8 cellular contexts compared by ENCODE assay signal in the genomic region with DNA sequence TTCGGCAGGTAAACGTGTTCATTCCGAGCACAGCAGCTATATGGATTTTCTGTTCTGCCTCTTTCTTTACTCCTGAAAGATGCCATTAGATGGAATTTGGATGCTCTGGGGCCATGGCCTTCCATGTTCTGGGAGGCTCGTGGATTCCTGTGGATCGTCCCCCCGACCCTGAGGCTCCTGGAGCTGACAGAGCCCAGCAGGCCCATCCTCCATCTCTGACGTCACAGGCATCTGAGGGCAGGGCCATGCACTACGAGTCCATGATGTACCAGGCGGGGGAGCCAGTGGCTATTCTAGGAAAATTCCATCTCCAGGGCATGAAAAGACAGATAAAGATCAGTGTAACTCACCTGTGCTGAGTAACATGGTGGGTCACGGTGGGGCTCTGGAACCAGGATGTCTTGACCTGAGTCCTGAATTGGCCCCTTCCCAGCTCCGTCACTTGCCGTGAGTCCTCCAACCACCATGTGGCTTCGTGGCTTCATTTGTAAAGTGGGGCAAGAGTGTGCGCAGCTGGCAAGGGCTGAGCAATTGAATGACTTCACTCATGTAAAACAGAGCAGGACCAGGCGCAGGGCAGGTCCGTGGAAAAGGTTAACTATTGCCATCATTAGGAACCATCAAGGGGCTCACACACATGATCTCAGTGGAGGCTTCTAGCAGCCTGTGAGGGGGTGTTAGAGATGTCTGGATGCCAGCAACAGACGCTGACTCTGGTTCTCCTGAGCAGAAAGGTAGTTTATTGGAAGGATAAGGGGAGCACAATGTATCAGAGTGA.
A peak's percentile ranks its signal among the peaks of the same experiment; 100 is the strongest.
DNase-seq lines count a peak whose midpoint lies in the region; ATAC-seq, FAIRE-seq and TF ChIP-seq lines count a peak whose summit lies in the region.
"Not testable (repeated sequence)": the region's sequence is repeated elsewhere in the genome, so short reads cannot be mapped to it uniquely, and the experiment has no call there.

No MANE protein-coding gene starts in this region.

- intact Hi-C loops in K562 (cut with micrococcal nuclease); kidney (cut with DNase I); upper lobe of right lung (cut with DNase I): not testable (repeated sequence)

- not testable (repeated sequence) for H2AFZ ChIP-seq in H9 (ENCODE audit: low read length); K562 (ENCODE audit: low read depth, low read length); neural progenitor cell (replicated peaks)

- CTCF ChIA-PET in K562 (lab: Yijun Ruan, JAX; ENCODE audit: low intra/inter-chr PET ratio) = not testable (repeated sequence)

- not testable (repeated sequence) for H2AK5ac ChIP-seq in H9 (ENCODE audit: insufficient read length, low read length)

- not testable (repeated sequence) for H4K8ac ChIP-seq in H9 (replicated peaks; ENCODE audit: insufficient read length, low read depth, low read length)

- not testable (repeated sequence) for H2BK15ac ChIP-seq in H9 (ENCODE audit: low read depth, low read length)

- H3T11ph ChIP-seq in H9 (ENCODE audit: low read length) = not testable (repeated sequence)

- H3K27me3 Mint-ChIP-seq in H9 (ENCODE audit: low read depth) (peaks cover 11% of the 10 kb centered on the region), neural progenitor cell (ENCODE audit: insufficient read depth, low read depth) (peaks cover 14% of the 10 kb centered on the region)

- not testable (repeated sequence) for H3K14ac ChIP-seq in H9 (ENCODE audit: insufficient read depth, low read length)

- H3K56ac ChIP-seq in H9 (ENCODE audit: insufficient read length, low read depth, low read length) = not testable (repeated sequence)

- H3K4me3 Mint-ChIP-seq in H9, neural progenitor cell: not testable (repeated sequence)

- no CpG with 5 or more reads among the region's 17 CpGs for WGBS in H9 (ENCODE audit: extremely low coverage, insufficient read length, low lambda C conversion rate)
- WGBS in K562 (ENCODE audit: insufficient coverage, low coverage, missing lambda C conversion rate) = 24% methylated on average over 12 of the region's 17 CpGs

- H3K79me1 ChIP-seq in H9 (ENCODE audit: insufficient read depth, low read depth, low read length, poor library complexity, severe bottlenecking) = not testable (repeated sequence)

- TF ChIP-seq POLR2A in K562 (conservative IDR thresholded peaks at IDR 0.05) = not testable (repeated sequence)

- POLR2A ChIA-PET in K562 (lab: Yijun Ruan, JAX) = not testable (repeated sequence)

- not testable (repeated sequence) for H3K4me1 Mint-ChIP-seq in H9, neural progenitor cell

- not testable (repeated sequence) for H3F3A ChIP-seq in neural progenitor cell (ENCODE audit: low read depth)

- not testable (repeated sequence) for H2BK20ac ChIP-seq in H9 (ENCODE audit: low read depth, low read length, poor library complexity, severe bottlenecking)

- H3K27me3 ChIP-seq in H9 (ENCODE audit: insufficient read depth, low read length); RWPE2 (ENCODE audit: insufficient read depth, poor library complexity, severe bottlenecking); foreskin keratinocyte; neural progenitor cell; upper lobe of right lung: not testable (repeated sequence)
- peaks cover 10 to 28% of the 10 kb centered on the region in 2 experiments; a peak in 4 of 5 replicates for H3K27me3 ChIP-seq in K562 (ENCODE audit: control insufficient read depth in 2 of 2, insufficient read depth in 2 of 2, low read length in 2 of 2)

- not testable (repeated sequence) for H2BK120ac ChIP-seq in H9 (ENCODE audit: low read depth, low read length, poor library complexity, severe bottlenecking)

- H2BK5ac ChIP-seq in H9 (ENCODE audit: insufficient read length, low read length) = not testable (repeated sequence)

- not testable (repeated sequence) for H3K36me3 Mint-ChIP-seq in H9 (ENCODE audit: insufficient read depth in 1 of 3, low read depth in 3 of 3); neural progenitor cell

- in situ Hi-C loops in K562 (cut with MboI) = not testable (repeated sequence)

- TF ChIP-seq CTCF in 22Rv1 (IDR thresholded peaks at IDR 0.05) (peak; percentile 13; the same call in 1 of the 2 replicates), H9 (conservative IDR thresholded peaks at IDR 0.05) (peak; percentile 37; the same call in 2 of the 3 replicates), K562 (IDR thresholded peaks at IDR 0.05 in 2 of 3, conservative IDR thresholded peaks at IDR 0.05 in 1 of 3; ENCODE audit: insufficient read depth in 2 of 3, low read depth in 1 of 3, low read length in 3 of 3) (peak in 1 of 3 experiments; percentile 16; a peak in 1 of 6 replicates), foreskin keratinocyte (conservative IDR thresholded peaks at IDR 0.05) (peak; percentile 2), neural progenitor cell (IDR thresholded peaks at IDR 0.05) (peak; percentile 32)
- not testable (repeated sequence) for TF ChIP-seq CTCF in RWPE2 (IDR thresholded peaks at IDR 0.05; ENCODE audit: poor library complexity, severe bottlenecking); kidney (IDR thresholded peaks at IDR 0.05; ENCODE audit: borderline replicate concordance, extremely low read depth, insufficient read depth); upper lobe of right lung (IDR thresholded peaks at IDR 0.05)

- H3K23ac ChIP-seq in H9 (ENCODE audit: insufficient read length, low read depth, low read length) = not testable (repeated sequence)

- not testable (repeated sequence) for H4K91ac ChIP-seq in H9 (ENCODE audit: insufficient read length, low read depth, low read length)

- TF ChIP-seq EP300 in K562 (IDR thresholded peaks at IDR 0.05; ENCODE audit: low read length) = not testable (repeated sequence)

- H3K9me1 ChIP-seq in K562 (ENCODE audit: control insufficient read depth, insufficient read depth, low read length) = not testable (repeated sequence)

- not testable (repeated sequence) for TF ChIP-seq RAD21 in K562 (CRISPR knock-in tag; conservative IDR thresholded peaks at IDR 0.05 in 1 of 2, IDR thresholded peaks at IDR 0.05 in 1 of 2)

- H3K79me2 ChIP-seq in H9 (ENCODE audit: insufficient read depth, low read length); K562 (ENCODE audit: control insufficient read depth, insufficient read depth, low read length); neural progenitor cell (ENCODE audit: low read depth): not testable (repeated sequence)

- FAIRE-seq in K562 (lab: Jason Lieb, UNC); kidney (lab: Jason Lieb, UNC): not testable (repeated sequence)

- H3K27ac Mint-ChIP-seq in H9 = peak overlapping the region in 1 of 3 experiments; percentile 82; a peak in 2 of 7 replicates
- H3K27ac Mint-ChIP-seq in neural progenitor cell = not testable (repeated sequence)

- H3K4ac ChIP-seq in H9 (ENCODE audit: low read depth, low read length) = not testable (repeated sequence)

- H3K4me3 ChIP-seq in RWPE2 (ENCODE audit: severe bottlenecking); K562; kidney (ENCODE audit: low read length in 2 of 2); neural progenitor cell; upper lobe of right lung: not testable (repeated sequence)

- not testable (repeated sequence) for H3K23me2 ChIP-seq in H9 (ENCODE audit: insufficient read length, low read depth, low read length, poor library complexity, severe bottlenecking)

- not testable (repeated sequence) for H3K4me1 ChIP-seq in H9 (ENCODE audit: insufficient read depth, low read length); RWPE2 (ENCODE audit: insufficient read depth, poor library complexity, severe bottlenecking); K562 (replicated peaks in 1 of 2; ENCODE audit: control insufficient read depth in 2 of 2, insufficient read depth in 2 of 2, low read length in 2 of 2); foreskin keratinocyte; kidney (ENCODE audit: control insufficient read depth in 1 of 2, insufficient read depth in 1 of 2, low read depth in 1 of 2, low read length in 2 of 2); neural progenitor cell; upper lobe of right lung

- H3K4me2 ChIP-seq in H9 (ENCODE audit: insufficient read depth, insufficient read length, low read length); K562 (ENCODE audit: insufficient read depth, low read length); neural progenitor cell: not testable (repeated sequence)

- H3K9me3 ChIP-seq in H9 (ENCODE audit: control insufficient read depth, low read depth, low read length); RWPE2 (ENCODE audit: severe bottlenecking); K562 (replicated peaks; ENCODE audit: control insufficient read depth, insufficient read depth, low read depth, low read length); kidney (ENCODE audit: control insufficient read depth in 1 of 2, low read length in 2 of 2); neural progenitor cell (ENCODE audit: low read depth); upper lobe of right lung: not testable (repeated sequence)

- not testable (repeated sequence) for H4K20me1 ChIP-seq in H9 (ENCODE audit: control insufficient read depth, insufficient read depth, insufficient read length); neural progenitor cell (ENCODE audit: low read depth)
- peaks cover 16% of the 10 kb centered on the region for H4K20me1 ChIP-seq in K562 (replicated peaks; ENCODE audit: control insufficient read depth, insufficient read depth, low read length)

- peak; percentile 31; the same call in 1 of the 3 replicates for ATAC-seq in RWPE2 (ENCODE audit: low read depth)
- ATAC-seq in K562 = peak; percentile 78
- not testable (repeated sequence) for ATAC-seq in foreskin keratinocyte, upper lobe of right lung

- DNase-seq in H9 (peak; percentile 68), kidney (peak; percentile 54), neural progenitor cell (ENCODE audit: low spot score) (peak; percentile 31), upper lobe of right lung (peak; percentile 34)
- not testable (repeated sequence) for DNase-seq in RWPE2 (ENCODE audit: low spot score); K562 (ENCODE audit: extremely low read depth in 1 of 4, low spot score in 3 of 4); foreskin keratinocyte

- not testable (repeated sequence) for H3K18ac ChIP-seq in H9 (ENCODE audit: insufficient read length, low read depth, low read length)

- H4K5ac ChIP-seq in H9 (ENCODE audit: insufficient read length, low read depth, low read length) = not testable (repeated sequence)

- H3K9ac ChIP-seq in H9 (ENCODE audit: extremely low read depth, insufficient read length, low read length); K562 (ENCODE audit: insufficient read depth in 1 of 2, low read depth in 2 of 2, low read length in 2 of 2); kidney (ENCODE audit: low read length in 2 of 2); neural progenitor cell: not testable (repeated sequence)

- not testable (repeated sequence) for H3K27ac ChIP-seq in 22Rv1; H9 (ENCODE audit: insufficient read length, low read depth, low read length); RWPE2 (ENCODE audit: poor library complexity, severe bottlenecking); K562 (ENCODE audit: extremely low read depth, low read depth, low read length); foreskin keratinocyte; kidney (ENCODE audit: low read depth in 2 of 2, low read length in 2 of 2); neural progenitor cell; upper lobe of right lung

- H3K36me3 ChIP-seq in RWPE2 (ENCODE audit: low read depth); K562 (ENCODE audit: control insufficient read depth, insufficient read depth, low read length); kidney (ENCODE audit: control insufficient read depth in 1 of 2, insufficient read depth in 2 of 2, low read length in 2 of 2); neural progenitor cell; upper lobe of right lung: not testable (repeated sequence)

- H3K9me3 Mint-ChIP-seq in H9 = peaks cover 4 to 11% of the 10 kb centered on the region in 2 experiments; a peak in 3 of 5 replicates
- H3K9me3 Mint-ChIP-seq in neural progenitor cell = not testable (repeated sequence)

- BruUV-seq in K562 (replicated peaks; lab: Mats Ljungman, UMichigan) = not testable (repeated sequence)

- not testable (repeated sequence) for H2BK12ac ChIP-seq in H9 (ENCODE audit: insufficient read length, low read depth, low read length)
